8 cellular contexts compared by ENCODE assay signal in genomic region chr16:9647981-9648701, GRCh38.
DNase-seq lines count a peak whose midpoint lies in the region; ATAC-seq and TF ChIP-seq lines count a peak whose summit lies in the region.

No MANE protein-coding gene starts in this region.

- peaks cover 22% of the 10 kb centered on the region for H3K4me1 Mint-ChIP-seq in Calu3 (ENCODE audit: low read depth, unreplicated experiment)

- no peak overlapping the region for H3K27ac Mint-ChIP-seq in Calu3 (ENCODE audit: unreplicated experiment)

- no peak overlapping the region for H3K4me3 Mint-ChIP-seq in Calu3 (ENCODE audit: low read depth, unreplicated experiment)

- in situ Hi-C loops in astrocyte of the spinal cord (cut with HindIII; ENCODE audit: low sequenced_read_pairs), result no loop called here

- H3K4me3 ChIP-seq in astrocyte of the spinal cord (ENCODE audit: low read depth, low read length), result no peak overlapping the region

- ATAC-seq in GM21737 (IDR thresholded peaks at IDR 0.05; ENCODE audit: unreplicated experiment), result no peak

- H3K27me3 Mint-ChIP-seq in Calu3 (ENCODE audit: unreplicated experiment), result no peaks in the 10 kb centered on the region

- CTCF ChIA-PET in Calu3 (lab: Charles Lee), result interaction anchor here (0.5 to 1.8 kb wide), 18 partner anchors 10 to 536 kb away, joined by 3 to 19 read pairs (median 4); partner anchors contain the start of gene GRIN2A

- no peaks in the 10 kb centered on the region for H3K36me3 Mint-ChIP-seq in Calu3 (ENCODE audit: insufficient read depth, unreplicated experiment)

- BruUV-seq in Calu3 (replicated peaks; lab: Mats Ljungman, UMichigan), result no TSS peak

- peaks cover 3% of the 10 kb centered on the region for H3K9me3 Mint-ChIP-seq in Calu3 (ENCODE audit: low read depth, unreplicated experiment)

- peak; percentile 77 for TF ChIP-seq CTCF in Calu3 (IDR thresholded peaks at IDR 0.05; ENCODE audit: unreplicated experiment)
- TF ChIP-seq CTCF in astrocyte of the spinal cord (IDR thresholded peaks at IDR 0.05; ENCODE audit: low read depth, low read length), result peak; percentile 55

- intact Hi-C loops in Calu3 (cut with micrococcal nuclease; ENCODE audit: unreplicated experiment), result loop anchor here (1.0 to 5.0 kb wide), 6 partner anchors 59 to 859 kb away; no protein-coding TSS in a partner anchor

- DNase-seq in Calu3 (peak; percentile 53), HuH-7 (ENCODE audit: low spot score) (peak; percentile 36), astrocyte of the spinal cord (ENCODE audit: low read depth, low spot score) (no peak), kidney glomerular epithelial cell (lab: John Stamatoyannopoulos, UW) (peak; percentile 9), NCI-H2107 treated with DMSO at 0.1 percent for 48 hours (lab: John Stamatoyannopoulos, UW; ENCODE audit: unreplicated experiment) (no peak), NCI-H2081 treated with DMSO at 0.1 percent for 48 hours (lab: John Stamatoyannopoulos, UW) (no peak), NCI-H345 treated with DMSO at 0.1 percent for 48 hours (lab: John Stamatoyannopoulos, UW; ENCODE audit: unreplicated experiment) (no peak)

Comparison
In these comparisons a context has a peak if more than half of its experiments do, and no peak if none do; other contexts are left out.
1. DNase-seq: peak in Calu3 (single experiment), HuH-7 (single experiment) and kidney glomerular epithelial cell (single experiment); none in astrocyte of the spinal cord (single experiment), NCI-H2107 treated with DMSO at 0.1 percent for 48 hours (single experiment), NCI-H2081 treated with DMSO at 0.1 percent for 48 hours (single experiment) and NCI-H345 treated with DMSO at 0.1 percent for 48 hours (single experiment).